ENCODE assay signal across 25 cellular contexts in genomic region chr21:20507783-20508182, GRCh38.
"Had no signal": no experiment of that assay in that cellular context is flagged by ENCODE, and none has a peak within 500 bp of the region (broad histone marks: within the 10 kb centered on the region; RNA-seq: fewer than 3 reads in every experiment).

No MANE protein-coding gene starts in this region.

- H3K27ac Mint-ChIP-seq: mesothelial cell of epicardium; naive B cell; natural killer cell; nephron progenitor cell; neural progenitor cell; stimulated activated memory B cell treated with anti-CD40 and anti-IgM and Interleukin-4, amounts not matched to agents 10 μg/mL and 1 μg/mL and 100 μg/mL, for 72 hours; stimulated activated naive CD8-positive, alpha-beta T cell treated with anti-CD3 and anti-CD28 coated beads, Interleukin-15, amount 100 ng/mL, for 72 hours; type B pancreatic cell had no signal

- H3K4me3 Mint-ChIP-seq: mesothelial cell of epicardium; natural killer cell; nephron progenitor cell; neural progenitor cell; stimulated activated memory B cell treated with anti-CD40 and anti-IgM and Interleukin-4, amounts not matched to agents 10 μg/mL and 1 μg/mL and 100 μg/mL, for 72 hours; stimulated activated naive CD8-positive, alpha-beta T cell treated with anti-CD3 and anti-CD28 coated beads, Interleukin-15, amount 100 ng/mL, for 72 hours; type B pancreatic cell had no signal

- H3K4me3 ChIP-seq: hepatocyte, left ventricle myocardium inferior, lung, neural progenitor cell, pancreas, prostate gland, sigmoid colon, spleen, tibial nerve, vagina had no signal

- ATAC-seq: natural killer cell; pancreas; stimulated activated memory B cell treated with anti-CD40 and anti-IgM and Interleukin-4, amounts not matched to agents 10 μg/mL and 1 μg/mL and 100 μg/mL, for 72 hours; stimulated activated naive CD8-positive, alpha-beta T cell treated with anti-CD3 and anti-CD28 coated beads, Interleukin-15, amount 100 ng/mL, for 72 hours had no signal

- H3K79me2 ChIP-seq: hepatocyte had no signal

- H2AFZ ChIP-seq: hepatocyte, neural progenitor cell had no signal

- H3K9ac ChIP-seq: neural progenitor cell had no signal

- H3K36me3 Mint-ChIP-seq: stimulated activated memory B cell treated with anti-CD40 and anti-IgM and Interleukin-4, amounts not matched to agents 10 μg/mL and 1 μg/mL and 100 μg/mL, for 72 hours; type B pancreatic cell had no signal

- H3K36me3 ChIP-seq: left ventricle myocardium inferior, neural progenitor cell, pancreas, prostate gland, sigmoid colon, spleen, tibial nerve, vagina had no signal

- DNase-seq: islet precursor cell; left ventricle myocardium inferior; mesendoderm; naive B cell; natural killer cell; nephron progenitor cell; retina; right cardiac atrium; sigmoid colon; small intestine; spleen; stimulated activated CD4-positive, alpha-beta T cell treated with anti-CD3 and anti-CD28 coated beads, Interleukin-4, amount 100 ng/mL, for 24 hours; stimulated activated naive CD4-positive, alpha-beta T cell treated with Interleukin-2 at 50 U/mL for 16 hours; stimulated activated naive CD8-positive, alpha-beta T cell treated with anti-CD3 and anti-CD28 coated beads, Interleukin-15, amount 100 ng/mL, for 72 hours; substantia nigra had no signal

- H3K9me3 ChIP-seq: pancreas, vagina had no signal

- H3K27me3 Mint-ChIP-seq: naive B cell; stimulated activated memory B cell treated with anti-CD40 and anti-IgM and Interleukin-4, amounts not matched to agents 10 μg/mL and 1 μg/mL and 100 μg/mL, for 72 hours; stimulated activated naive CD8-positive, alpha-beta T cell treated with anti-CD3 and anti-CD28 coated beads, Interleukin-15, amount 100 ng/mL, for 72 hours; type B pancreatic cell had no signal

- H3K27ac ChIP-seq: hepatocyte, left ventricle myocardium inferior, neural progenitor cell, pancreas, prostate gland, sigmoid colon, spleen, tibial nerve, vagina had no signal

- H3K4me1 Mint-ChIP-seq: naive B cell; natural killer cell; nephron progenitor cell; neural progenitor cell; stimulated activated memory B cell treated with anti-CD40 and anti-IgM and Interleukin-4, amounts not matched to agents 10 μg/mL and 1 μg/mL and 100 μg/mL, for 72 hours; stimulated activated naive CD8-positive, alpha-beta T cell treated with anti-CD3 and anti-CD28 coated beads, Interleukin-15, amount 100 ng/mL, for 72 hours had no signal

- H3K4me2 ChIP-seq: hepatocyte, neural progenitor cell had no signal

- H3K27me3 ChIP-seq: hepatocyte, neural progenitor cell, pancreas, sigmoid colon, spleen, tibial nerve, vagina had no signal

- H3K4me1 ChIP-seq: left ventricle myocardium inferior, neural progenitor cell, pancreas, prostate gland, spleen, tibial nerve, vagina had no signal
